In the genomic region with DNA sequence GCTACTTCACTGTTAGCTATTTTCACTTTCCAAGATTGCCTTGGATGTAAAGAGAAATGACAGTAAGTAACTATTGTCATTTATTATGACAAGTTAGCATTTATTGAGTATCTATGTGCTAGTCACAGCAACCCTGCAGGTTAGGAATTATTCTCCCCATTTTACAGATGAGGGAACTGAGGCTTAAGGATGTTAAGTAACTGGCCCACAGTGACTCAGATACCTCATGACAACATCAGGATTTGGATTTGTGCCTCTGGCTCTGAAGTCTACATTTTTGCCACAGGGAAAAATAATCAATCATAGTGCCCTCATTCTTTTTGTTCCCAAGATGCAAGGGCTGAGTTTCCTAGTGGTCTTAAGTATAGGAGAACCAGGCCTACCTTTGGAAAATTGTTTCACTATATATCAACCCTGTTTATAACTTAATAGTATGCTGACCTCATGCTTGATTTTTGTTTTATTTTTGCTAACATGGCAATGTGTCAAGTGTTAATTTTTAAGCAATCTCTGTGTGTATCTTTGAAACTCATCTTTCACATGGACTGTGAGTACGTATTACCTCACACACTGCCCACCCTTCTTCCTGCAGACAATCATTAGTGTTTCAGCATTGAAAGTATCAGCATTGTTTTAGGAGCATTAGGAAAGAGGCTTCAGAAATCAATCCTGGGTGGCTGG, we compare ENCODE assay signal across 1 cellular context.
A peak's percentile ranks its signal among the peaks of the same experiment; 100 is the strongest.
TF ChIP-seq lines count a peak whose summit lies in the region.

No MANE protein-coding gene starts in this region.

TF ChIP-seq in HepG2, 621 proteins besides CTCF, POLR2A, EP300 and RAD21 (continued from another document):
- TF ChIP-seq, protein P1, sequence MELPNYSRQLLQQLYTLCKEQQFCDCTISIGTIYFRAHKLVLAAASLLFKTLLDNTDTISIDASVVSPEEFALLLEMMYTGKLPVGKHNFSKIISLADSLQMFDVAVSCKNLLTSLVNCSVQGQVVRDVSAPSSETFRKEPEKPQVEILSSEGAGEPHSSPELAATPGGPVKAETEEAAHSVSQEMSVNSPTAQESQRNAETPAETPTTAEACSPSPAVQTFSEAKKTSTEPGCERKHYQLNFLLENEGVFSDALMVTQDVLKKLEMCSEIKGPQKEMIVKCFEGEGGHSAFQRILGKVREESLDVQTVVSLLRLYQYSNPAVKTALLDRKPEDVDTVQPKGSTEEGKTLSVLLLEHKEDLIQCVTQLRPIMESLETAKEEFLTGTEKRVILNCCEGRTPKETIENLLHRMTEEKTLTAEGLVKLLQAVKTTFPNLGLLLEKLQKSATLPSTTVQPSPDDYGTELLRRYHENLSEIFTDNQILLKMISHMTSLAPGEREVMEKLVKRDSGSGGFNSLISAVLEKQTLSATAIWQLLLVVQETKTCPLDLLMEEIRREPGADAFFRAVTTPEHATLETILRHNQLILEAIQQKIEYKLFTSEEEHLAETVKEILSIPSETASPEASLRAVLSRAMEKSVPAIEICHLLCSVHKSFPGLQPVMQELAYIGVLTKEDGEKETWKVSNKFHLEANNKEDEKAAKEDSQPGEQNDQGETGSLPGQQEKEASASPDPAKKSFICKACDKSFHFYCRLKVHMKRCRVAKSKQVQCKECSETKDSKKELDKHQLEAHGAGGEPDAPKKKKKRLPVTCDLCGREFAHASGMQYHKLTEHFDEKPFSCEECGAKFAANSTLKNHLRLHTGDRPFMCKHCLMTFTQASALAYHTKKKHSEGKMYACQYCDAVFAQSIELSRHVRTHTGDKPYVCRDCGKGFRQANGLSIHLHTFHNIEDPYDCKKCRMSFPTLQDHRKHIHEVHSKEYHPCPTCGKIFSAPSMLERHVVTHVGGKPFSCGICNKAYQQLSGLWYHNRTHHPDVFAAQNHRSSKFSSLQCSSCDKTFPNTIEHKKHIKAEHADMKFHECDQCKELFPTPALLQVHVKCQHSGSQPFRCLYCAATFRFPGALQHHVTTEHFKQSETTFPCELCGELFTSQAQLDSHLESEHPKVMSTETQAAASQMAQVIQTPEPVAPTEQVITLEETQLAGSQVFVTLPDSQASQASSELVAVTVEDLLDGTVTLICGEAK (IDR thresholded peaks at IDR 0.05), result no peak
- TF ChIP-seq, protein P1 (CRISPR knock-in tag; IDR thresholded peaks at IDR 0.05), result no peak
- TF ChIP-seq, protein P2, sequence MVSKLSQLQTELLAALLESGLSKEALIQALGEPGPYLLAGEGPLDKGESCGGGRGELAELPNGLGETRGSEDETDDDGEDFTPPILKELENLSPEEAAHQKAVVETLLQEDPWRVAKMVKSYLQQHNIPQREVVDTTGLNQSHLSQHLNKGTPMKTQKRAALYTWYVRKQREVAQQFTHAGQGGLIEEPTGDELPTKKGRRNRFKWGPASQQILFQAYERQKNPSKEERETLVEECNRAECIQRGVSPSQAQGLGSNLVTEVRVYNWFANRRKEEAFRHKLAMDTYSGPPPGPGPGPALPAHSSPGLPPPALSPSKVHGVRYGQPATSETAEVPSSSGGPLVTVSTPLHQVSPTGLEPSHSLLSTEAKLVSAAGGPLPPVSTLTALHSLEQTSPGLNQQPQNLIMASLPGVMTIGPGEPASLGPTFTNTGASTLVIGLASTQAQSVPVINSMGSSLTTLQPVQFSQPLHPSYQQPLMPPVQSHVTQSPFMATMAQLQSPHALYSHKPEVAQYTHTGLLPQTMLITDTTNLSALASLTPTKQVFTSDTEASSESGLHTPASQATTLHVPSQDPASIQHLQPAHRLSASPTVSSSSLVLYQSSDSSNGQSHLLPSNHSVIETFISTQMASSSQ (IDR thresholded peaks at IDR 0.05; ENCODE audit: low read depth), result no peak
- TF ChIP-seq, protein P2 (CRISPR knock-in tag; IDR thresholded peaks at IDR 0.05; ENCODE audit: borderline replicate concordance), result no peak
- TF ChIP-seq ZNF629 (CRISPR knock-in tag; conservative IDR thresholded peaks at IDR 0.05), result peak; percentile 86
- no peak for TF ChIP-seq EEA1 (CRISPR knock-in tag; IDR thresholded peaks at IDR 0.05; ENCODE audit: borderline replicate concordance)
- no peak for TF ChIP-seq RFX3 (CRISPR knock-in tag; IDR thresholded peaks at IDR 0.05)
- no peak for TF ChIP-seq ATM (IDR thresholded peaks at IDR 0.05; ENCODE audit: borderline replicate concordance)
- no peak for TF ChIP-seq PHF8 (CRISPR knock-in tag; IDR thresholded peaks at IDR 0.05)
- no peak for TF ChIP-seq NONO (IDR thresholded peaks at IDR 0.05)
- TF ChIP-seq NONO (CRISPR knock-in tag; conservative IDR thresholded peaks at IDR 0.05), result no peak
- no peak for TF ChIP-seq ZKSCAN8 (CRISPR knock-in tag; IDR thresholded peaks at IDR 0.05; ENCODE audit: borderline replicate concordance)
- 0 out of 2 replicates have a peak, but pooled peaks have one; percentile 3 for TF ChIP-seq MAFF (IDR thresholded peaks at IDR 0.05; ENCODE audit: low read depth, low read length)
- TF ChIP-seq, protein P3, sequence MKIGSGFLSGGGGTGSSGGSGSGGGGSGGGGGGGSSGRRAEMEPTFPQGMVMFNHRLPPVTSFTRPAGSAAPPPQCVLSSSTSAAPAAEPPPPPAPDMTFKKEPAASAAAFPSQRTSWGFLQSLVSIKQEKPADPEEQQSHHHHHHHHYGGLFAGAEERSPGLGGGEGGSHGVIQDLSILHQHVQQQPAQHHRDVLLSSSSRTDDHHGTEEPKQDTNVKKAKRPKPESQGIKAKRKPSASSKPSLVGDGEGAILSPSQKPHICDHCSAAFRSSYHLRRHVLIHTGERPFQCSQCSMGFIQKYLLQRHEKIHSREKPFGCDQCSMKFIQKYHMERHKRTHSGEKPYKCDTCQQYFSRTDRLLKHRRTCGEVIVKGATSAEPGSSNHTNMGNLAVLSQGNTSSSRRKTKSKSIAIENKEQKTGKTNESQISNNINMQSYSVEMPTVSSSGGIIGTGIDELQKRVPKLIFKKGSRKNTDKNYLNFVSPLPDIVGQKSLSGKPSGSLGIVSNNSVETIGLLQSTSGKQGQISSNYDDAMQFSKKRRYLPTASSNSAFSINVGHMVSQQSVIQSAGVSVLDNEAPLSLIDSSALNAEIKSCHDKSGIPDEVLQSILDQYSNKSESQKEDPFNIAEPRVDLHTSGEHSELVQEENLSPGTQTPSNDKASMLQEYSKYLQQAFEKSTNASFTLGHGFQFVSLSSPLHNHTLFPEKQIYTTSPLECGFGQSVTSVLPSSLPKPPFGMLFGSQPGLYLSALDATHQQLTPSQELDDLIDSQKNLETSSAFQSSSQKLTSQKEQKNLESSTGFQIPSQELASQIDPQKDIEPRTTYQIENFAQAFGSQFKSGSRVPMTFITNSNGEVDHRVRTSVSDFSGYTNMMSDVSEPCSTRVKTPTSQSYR (CRISPR knock-in tag; IDR thresholded peaks at IDR 0.05; ENCODE audit: borderline replicate concordance), result no peak
- no peak for TF ChIP-seq ZNF33B (CRISPR knock-in tag; IDR thresholded peaks at IDR 0.05)
- TF ChIP-seq HNRNPLL (IDR thresholded peaks at IDR 0.05; ENCODE audit: low read depth, low read length, poor library complexity, severe bottlenecking), result no peak
- TF ChIP-seq MAFK (conservative IDR thresholded peaks at IDR 0.05 in 1 of 2, IDR thresholded peaks at IDR 0.05 in 1 of 2; ENCODE audit: low read length in 2 of 2), result 0 out of 4 replicates have a peak, but pooled peaks of 1 of the 2 experiments have one; percentile 7
